9 cellular contexts compared by ENCODE assay signal in genomic region chr18:23238152-23238531, GRCh38.
DNase-seq lines count a peak whose midpoint lies in the region; ATAC-seq and TF ChIP-seq lines count a peak whose summit lies in the region.
"Had no signal": no experiment of that assay in that cellular context is flagged by ENCODE, and none has a peak within 500 bp of the region (broad histone marks: within the 10 kb centered on the region; RNA-seq: fewer than 3 reads in every experiment).

No MANE protein-coding gene starts in this region.

- no peak for DNase-seq in stimulated activated naive CD8-positive, alpha-beta T cell treated with anti-CD3 and anti-CD28 coated beads, Interleukin-15, Interleukin-2, amounts not matched to agents 100 U/mL and 50 U/mL, for 24 hours
- peak in 2 of 10 donors; percentile 11 to 40 for DNase-seq in dorsolateral prefrontal cortex
- DNase-seq in myocyte (ENCODE audit: low read depth): peak; percentile 87
- DNase-seq in amniotic stem cell (lab: John Stamatoyannopoulos, UW): no peak
- DNase-seq in lower leg skin (ENCODE audit: low spot score in 2 of 2): no peak
- no peak for DNase-seq in H7

- H3K36me3 ChIP-seq in H7 (replicated peaks; ENCODE audit: control insufficient read depth, insufficient read depth, low read length): peaks cover 4% of the 10 kb centered on the region

- H3K4me3 ChIP-seq in dorsolateral prefrontal cortex (peak overlapping the region in 56 of 59 donors; percentile 5 to 66 (median 43)), lower leg skin (ENCODE audit: low read depth, poor library complexity, severe bottlenecking) (no peak overlapping the region), H7 (ENCODE audit: insufficient read depth, low read depth, low read length) (no peak overlapping the region)

- no peaks in the 10 kb centered on the region for H3K27me3 ChIP-seq in dorsolateral prefrontal cortex
- H3K27me3 ChIP-seq in H7 (ENCODE audit: control insufficient read depth, insufficient read depth, low read length): no peaks in the 10 kb centered on the region

- 35% methylated on average over 6 to 7 of the region's 7 CpGs for WGBS in lower leg skin, 2 donors

- H3K27me3 Mint-ChIP-seq in stimulated activated naive CD8-positive, alpha-beta T cell treated with anti-CD3 and anti-CD28 coated beads, Interleukin-15, Interleukin-2, amounts not matched to agents 100 ng/mL and 50 ng/mL, for 24 hours: no peaks in the 10 kb centered on the region
- H3K27me3 Mint-ChIP-seq: brain had no signal

- peak overlapping the region in 56 of 59 donors; percentile 57 to 95 (median 85) for H3K27ac ChIP-seq in dorsolateral prefrontal cortex

- peaks cover 8% of the 10 kb centered on the region for H3K36me3 Mint-ChIP-seq in stimulated activated naive CD8-positive, alpha-beta T cell treated with anti-CD3 and anti-CD28 coated beads, Interleukin-15, Interleukin-2, amounts not matched to agents 100 ng/mL and 50 ng/mL, for 24 hours (ENCODE audit: low read depth)

- H3K9me3 Mint-ChIP-seq in stimulated activated naive CD8-positive, alpha-beta T cell treated with anti-CD3 and anti-CD28 coated beads, Interleukin-15, Interleukin-2, amounts not matched to agents 100 ng/mL and 50 ng/mL, for 24 hours: no peaks in the 10 kb centered on the region

- peaks cover 30% of the 10 kb centered on the region for H3K4me1 Mint-ChIP-seq in stimulated activated naive CD8-positive, alpha-beta T cell treated with anti-CD3 and anti-CD28 coated beads, Interleukin-15, Interleukin-2, amounts not matched to agents 100 ng/mL and 50 ng/mL, for 24 hours (ENCODE audit: low read depth)

- intact Hi-C loops in dorsolateral prefrontal cortex (cut with DNase I) (loop anchor here (5.0 to 10.0 kb wide), 3 partner anchors 57 to 137 kb away; partner anchors contain the start of gene CABLES1 (in 1 of the 2)), lower leg skin (cut with DNase I; ENCODE audit: low total_unique reads) (loop anchor here (10.0 kb wide), 1 partner anchor 103 kb away; the partner anchor contains the start of gene CABLES1)

- H3K27ac Mint-ChIP-seq in stimulated activated naive CD8-positive, alpha-beta T cell treated with anti-CD3 and anti-CD28 coated beads, Interleukin-15, Interleukin-2, amounts not matched to agents 100 ng/mL and 50 ng/mL, for 24 hours: peak overlapping the region; percentile 65

- H3K4me3 Mint-ChIP-seq in stimulated activated naive CD8-positive, alpha-beta T cell treated with anti-CD3 and anti-CD28 coated beads, Interleukin-15, Interleukin-2, amounts not matched to agents 100 ng/mL and 50 ng/mL, for 24 hours: peak overlapping the region; percentile 69
- H3K4me3 Mint-ChIP-seq: brain had no signal

- no peak for TF ChIP-seq CTCF in dorsolateral prefrontal cortex (IDR thresholded peaks at IDR 0.05 in 54 of 56, conservative IDR thresholded peaks at IDR 0.05 in 2 of 56; ENCODE audit: low read depth in 1 of 56, partially characterized antibody in 56 of 56)
- no peak for TF ChIP-seq CTCF in lower leg skin (IDR thresholded peaks at IDR 0.05)

- no peak for ATAC-seq in stimulated activated naive CD8-positive, alpha-beta T cell treated with anti-CD3 and anti-CD28 coated beads, Interleukin-15, Interleukin-2, amounts not matched to agents 100 U/mL and 50 U/mL, for 24 hours
- ATAC-seq in HG03520 (IDR thresholded peaks at IDR 0.05; ENCODE audit: unreplicated experiment): no peak

- no peak for TF ChIP-seq POLR2A in lower leg skin (IDR thresholded peaks at IDR 0.05)

Comparison
In these comparisons a context has a peak if more than half of its experiments do, and no peak if none do; other contexts are left out.
1. H3K4me3 ChIP-seq: peak in dorsolateral prefrontal cortex (56 of 59); none in lower leg skin (single experiment) and H7 (single experiment).